ENCODE assay signal across 10 cellular contexts in the genomic region with DNA sequence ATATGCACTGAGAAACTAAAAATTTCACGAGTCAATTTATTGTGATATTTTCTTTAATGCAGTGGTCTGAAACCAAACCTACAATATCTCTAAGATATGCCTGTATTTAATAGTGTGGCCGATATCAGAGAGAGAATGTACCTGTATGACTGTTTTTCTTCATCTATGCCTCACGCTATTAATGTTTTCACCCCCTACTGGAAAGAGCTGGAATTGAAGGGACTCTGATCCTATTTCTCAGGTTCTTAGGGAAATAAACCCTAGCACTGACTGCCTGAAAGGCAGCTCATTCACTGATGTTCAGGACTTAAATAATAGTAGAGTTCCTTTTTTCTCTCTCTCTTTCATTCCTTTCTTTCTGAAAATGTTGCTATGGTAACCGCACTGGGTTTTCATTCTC.
DNase-seq lines count a peak whose midpoint lies in the region; ATAC-seq, FAIRE-seq and TF ChIP-seq lines count a peak whose summit lies in the region.
"Had no signal": no experiment of that assay in that cellular context is flagged by ENCODE, and none has a peak within 500 bp of the region (broad histone marks: within the 10 kb centered on the region; RNA-seq: fewer than 3 reads in every experiment).

No MANE protein-coding gene starts in this region.

- no peak overlapping the region for H3K27ac Mint-ChIP-seq in endodermal cell

- 0 out of 3 replicates have a peak, but pooled peaks cover 1% of the 10 kb centered on the region for H3K4me1 ChIP-seq in A549
- H3K4me1 ChIP-seq in KMS-11 (ENCODE audit: low read depth, poor library complexity, severe bottlenecking) = no peaks in the 10 kb centered on the region
- H3K4me1 ChIP-seq in endodermal cell (ENCODE audit: control insufficient read depth, insufficient read depth, low read length) = peaks cover 1% of the 10 kb centered on the region

- CTCF ChIA-PET in A549 (lab: Yijun Ruan, JAX) = interaction anchor here (0.7 kb wide), 1 partner anchor 10 kb away, joined by 4 read pairs; no protein-coding TSS in a partner anchor

- H3K4me3 ChIP-seq in A549 (no peak overlapping the region), KMS-11 (IDR thresholded peaks at IDR 0.05; ENCODE audit: insufficient read depth, low read depth, low read length) (no peak overlapping the region), endodermal cell (ENCODE audit: low read length) (no peak overlapping the region), MG63 (no peak overlapping the region)

- peaks cover 10% of the 10 kb centered on the region for H3K9me3 Mint-ChIP-seq in endodermal cell

- TF ChIP-seq CTCF in A549 (IDR thresholded peaks at IDR 0.05) (peak; percentile 23; the same call in 1 of the 3 replicates), KMS-11 (conservative IDR thresholded peaks at IDR 0.05; ENCODE audit: low read depth, low read length) (peak; percentile 52; the same call in 1 of the 2 replicates), endodermal cell (conservative IDR thresholded peaks at IDR 0.05) (peak; percentile 78)

- no peak overlapping the region for H3K27ac ChIP-seq in A549
- no peak overlapping the region for H3K27ac ChIP-seq in KMS-11
- H3K27ac ChIP-seq in endodermal cell (ENCODE audit: low read depth, low read length) = peak overlapping the region; percentile 50

- H4K20me1 ChIP-seq in KMS-11 (ENCODE audit: insufficient read depth) = no peaks in the 10 kb centered on the region

- H3K4me2 ChIP-seq in A549 (no peak overlapping the region), KMS-11 (no peak overlapping the region)

- DNase-seq in A549 (ENCODE audit: low read depth in 1 of 2, low spot score in 1 of 2) (peak in 1 of 2 experiments; percentile 52), endodermal cell (no peak), SIG-M5 (lab: John Stamatoyannopoulos, UW) (no peak), NCI-H2227 (lab: John Stamatoyannopoulos, UW; ENCODE audit: unreplicated experiment) (no peak), MG63 (no peak)
- DNase-seq: activated CD8-positive, alpha-beta memory T cell treated with anti-CD3 and anti-CD28 coated beads for 24 hours; COR-L47 had no signal

- peak in 1 of 2 experiments; percentile 80; a peak in 3 of 6 replicates for ATAC-seq in A549
- peak; percentile 78 for ATAC-seq in GM19395 (IDR thresholded peaks at IDR 0.05; ENCODE audit: unreplicated experiment)
- ATAC-seq in GM19324 (IDR thresholded peaks at IDR 0.05; ENCODE audit: low FRiP score, unreplicated experiment) = no peak

- peak in 1 of 2 experiments; percentile 43; a peak in 2 of 5 replicates for TF ChIP-seq RAD21 in A549 (conservative IDR thresholded peaks at IDR 0.05 in 1 of 2, IDR thresholded peaks at IDR 0.05 in 1 of 2)

- WGBS in A549 (ENCODE audit: missing lambda C conversion rate) = 31% methylated on average over 4 of the region's 4 CpGs
- 50 to 70% methylated on average over 2 to 4 of the region's 4 CpGs for WGBS in endodermal cell (ENCODE audit: insufficient coverage in 1 of 2, insufficient read length in 1 of 2), 2 experiments

- POLR2A ChIA-PET in A549 (lab: Yijun Ruan, JAX) = no interaction called here

- no peak for FAIRE-seq in A549 (lab: Jason Lieb, UNC)

- H3K9ac ChIP-seq in KMS-11 (no peak overlapping the region), endodermal cell (ENCODE audit: extremely low read depth, low read length, poor library complexity, severe bottlenecking) (no peak overlapping the region)

- no peaks in the 10 kb centered on the region for H3K79me2 ChIP-seq in KMS-11 (ENCODE audit: insufficient read depth, low read depth)

- no peak overlapping the region for H3K4me3 Mint-ChIP-seq in endodermal cell

- H3K4me1 Mint-ChIP-seq in endodermal cell = peaks cover 10% of the 10 kb centered on the region

- no peaks in the 10 kb centered on the region for H3K27me3 Mint-ChIP-seq in endodermal cell (ENCODE audit: insufficient read depth)

- H3K27me3 ChIP-seq in KMS-11 (ENCODE audit: insufficient read depth, low read depth) = no peaks in the 10 kb centered on the region
- H3K27me3 ChIP-seq in endodermal cell (ENCODE audit: control insufficient read depth, insufficient read depth, low read length, poor library complexity, severe bottlenecking) = no peaks in the 10 kb centered on the region
- H3K27me3 ChIP-seq in MG63 = no peaks in the 10 kb centered on the region

- H3K36me3 Mint-ChIP-seq in endodermal cell (ENCODE audit: low read depth) = peaks cover 8% of the 10 kb centered on the region

- H3K9me3 ChIP-seq in A549 (0 out of 3 replicates have a peak, but pooled peaks cover 7% of the 10 kb centered on the region), endodermal cell (ENCODE audit: control insufficient read depth, low read length) (peaks cover 17% of the 10 kb centered on the region), MG63 (peaks cover 8% of the 10 kb centered on the region)

- no peak for TF ChIP-seq POLR2A in A549 (IDR thresholded peaks at IDR 0.05; ENCODE audit: low read length)

- no peak for TF ChIP-seq EP300 in A549 (IDR thresholded peaks at IDR 0.05)

- no peaks in the 10 kb centered on the region for H3K36me3 ChIP-seq in KMS-11 (ENCODE audit: insufficient read depth)
- no peaks in the 10 kb centered on the region for H3K36me3 ChIP-seq in endodermal cell (ENCODE audit: control insufficient read depth, insufficient read depth, low read length)
- H3K36me3 ChIP-seq in MG63 = no peaks in the 10 kb centered on the region

- no peak overlapping the region for H2AFZ ChIP-seq in KMS-11 (ENCODE audit: low read depth)

TF ChIP-seq in A549, 52 proteins besides CTCF, POLR2A, EP300 and RAD21:
- TF ChIP-seq SMC3 (IDR thresholded peaks at IDR 0.05) (0 out of 3 replicates have a peak, but pooled peaks have one; percentile 11), RARB (CRISPR knock-in tag; IDR thresholded peaks at IDR 0.05) (no peak)

Comparison
In these comparisons a context has a peak if more than half of its experiments do, and no peak if none do; other contexts are left out.
1. CTCF ChIP-seq: peak in every context shown above with its lines; median percentile 78 in endodermal cell; 52 in KMS-11; 23 in A549.